ENCODE assay signal across 24 cellular contexts in genomic region chr10:717458-717857, GRCh38.
"Had no signal": no experiment of that assay in that cellular context is flagged by ENCODE, and none has a peak within 500 bp of the region (broad histone marks: within the 10 kb centered on the region; RNA-seq: fewer than 3 reads in every experiment).

No MANE protein-coding gene starts in this region.

- H3K4me1 Mint-ChIP-seq: endodermal cell, naive B cell had no signal

- H3K4me1 ChIP-seq: colonic mucosa, esophagus squamous epithelium, gastrocnemius medialis, lower lobe of right lung had no signal

- H3K27ac Mint-ChIP-seq: dendritic cell treated with granulocyte-macrophage colony-stimulating factor and Interleukin-4, amounts not matched to agents 40 ng/mL and 50 ng/mL, for 4 days; effector memory CD8-positive, alpha-beta T cell; endodermal cell; mesothelial cell of epicardium; naive B cell had no signal

- H3K4me3 ChIP-seq: colonic mucosa, esophagus squamous epithelium, gastrocnemius medialis, heart right ventricle, lower lobe of right lung, mucosa of descending colon had no signal

- ATAC-seq: effector memory CD8-positive, alpha-beta T cell; esophagus mucosa; gastrocnemius medialis; heart right ventricle; left colon; left lobe of liver; left ventricle myocardium superior; lower lobe of right lung; mucosa of descending colon had no signal

- H3K27me3 ChIP-seq: colonic mucosa, gastrocnemius medialis had no signal

- H3K9me3 ChIP-seq: colonic mucosa, mucosa of descending colon had no signal

- DNase-seq: colonic mucosa; cortex of kidney; effector memory CD8-positive, alpha-beta T cell; endodermal cell; erythroblast; esophagus squamous epithelium; foreskin fibroblast; foreskin melanocyte; gastrocnemius medialis; glutamatergic neuron; heart right ventricle; hippocampal formation; kidney glomerular epithelial cell; left colon; left ventricle myocardium superior; lower lobe of right lung; mesenchymal stem cell; mucosa of descending colon; naive B cell had no signal

- H3K27ac ChIP-seq: colonic mucosa, epithelial cell of prostate, esophagus squamous epithelium, gastrocnemius medialis, heart right ventricle, lower lobe of right lung had no signal

- H3K4me3 Mint-ChIP-seq: dendritic cell treated with granulocyte-macrophage colony-stimulating factor and Interleukin-4, amounts not matched to agents 40 ng/mL and 50 ng/mL, for 4 days; effector memory CD8-positive, alpha-beta T cell; endodermal cell; mesothelial cell of epicardium; naive B cell had no signal

- H3K36me3 ChIP-seq: colonic mucosa, esophagus squamous epithelium, gastrocnemius medialis, heart right ventricle, lower lobe of right lung had no signal

- H3K36me3 Mint-ChIP-seq: mesothelial cell of epicardium had no signal
